Comparison of ENCODE assay signal across 2 cellular contexts in the genomic region with DNA sequence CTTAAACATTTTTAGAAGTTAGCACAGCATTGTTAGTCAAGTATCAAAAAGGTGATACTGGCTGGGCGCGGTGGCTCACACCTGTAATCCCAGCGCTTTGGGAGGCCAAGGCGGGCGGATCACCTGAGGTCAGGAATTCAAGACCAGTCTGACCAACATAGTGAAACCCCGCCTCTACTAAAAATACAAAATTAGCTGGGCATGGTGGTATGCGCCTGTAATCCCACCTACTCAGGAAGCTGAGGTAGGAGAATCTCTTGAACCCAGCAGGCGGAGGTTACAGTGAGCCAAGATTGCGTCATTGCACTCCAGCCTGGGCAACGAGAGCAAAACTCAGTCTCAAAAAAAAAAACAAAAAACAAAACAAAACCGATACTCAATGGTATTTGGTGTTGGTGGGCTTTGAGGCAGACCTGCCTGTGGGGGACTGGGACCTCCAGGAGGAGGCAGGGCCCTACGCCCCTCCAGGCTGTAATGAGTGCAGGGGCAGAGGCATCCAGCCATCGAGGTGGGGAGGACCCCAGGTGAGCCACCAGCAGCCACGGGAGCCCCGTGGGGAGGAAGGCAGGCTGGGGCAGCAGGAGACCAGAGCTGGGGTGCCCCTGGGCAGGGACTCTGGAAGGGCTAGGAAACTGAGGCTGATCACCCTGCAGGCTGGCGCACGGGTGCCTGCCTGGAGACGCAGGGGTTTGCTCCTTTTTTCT.
TF ChIP-seq lines count a peak whose summit lies in the region.

No MANE protein-coding gene starts in this region.

TF ChIP-seq in K562, 482 proteins besides CTCF, POLR2A, EP300 and RAD21:
- no peak; the same call in 1 of the 2 replicates for TF ChIP-seq CEBPG (CRISPR knock-in tag; IDR thresholded peaks at IDR 0.05)
- peak; percentile 61 to 76 for TF ChIP-seq CEBPG (tag; conservative IDR thresholded peaks at IDR 0.05 in 1 of 2, IDR thresholded peaks at IDR 0.05 in 1 of 2)
- peak; percentile 57 for TF ChIP-seq ATF3 (IDR thresholded peaks at IDR 0.05)
- no peak for TF ChIP-seq ATF3 (CRISPR knock-in tag; conservative IDR thresholded peaks at IDR 0.05)
- peak; percentile 64 for TF ChIP-seq CEBPB (tag; IDR thresholded peaks at IDR 0.05)
- TF ChIP-seq DNMT1 (IDR thresholded peaks at IDR 0.05) = no peak
- no peak for TF ChIP-seq ZHX1 (conservative IDR thresholded peaks at IDR 0.05; ENCODE audit: low read length)

TF ChIP-seq in liver, 16 proteins besides CTCF, POLR2A, EP300 and RAD21:
- TF ChIP-seq TAF1 (conservative IDR thresholded peaks at IDR 0.05) (no peak), FOXA1 (IDR thresholded peaks at IDR 0.05) (no peak), GABPA (IDR thresholded peaks at IDR 0.05 in 1 of 2, conservative IDR thresholded peaks at IDR 0.05 in 1 of 2) (no peak), SP1 (IDR thresholded peaks at IDR 0.05) (no peak), NR2F2 (IDR thresholded peaks at IDR 0.05) (no peak), HNF4G (IDR thresholded peaks at IDR 0.05) (no peak), ZBTB33 (IDR thresholded peaks at IDR 0.05) (no peak), EGR1 (IDR thresholded peaks at IDR 0.05; ENCODE audit: low read depth in 2 of 2) (no peak), FOXA2 (IDR thresholded peaks at IDR 0.05) (no peak), ATF3 (IDR thresholded peaks at IDR 0.05) (no peak), HNF4A (conservative IDR thresholded peaks at IDR 0.05) (no peak)
- TF ChIP-seq, protein P1, sequence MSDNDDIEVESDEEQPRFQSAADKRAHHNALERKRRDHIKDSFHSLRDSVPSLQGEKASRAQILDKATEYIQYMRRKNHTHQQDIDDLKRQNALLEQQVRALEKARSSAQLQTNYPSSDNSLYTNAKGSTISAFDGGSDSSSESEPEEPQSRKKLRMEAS (IDR thresholded peaks at IDR 0.05) = no peak
